In the genomic region with DNA sequence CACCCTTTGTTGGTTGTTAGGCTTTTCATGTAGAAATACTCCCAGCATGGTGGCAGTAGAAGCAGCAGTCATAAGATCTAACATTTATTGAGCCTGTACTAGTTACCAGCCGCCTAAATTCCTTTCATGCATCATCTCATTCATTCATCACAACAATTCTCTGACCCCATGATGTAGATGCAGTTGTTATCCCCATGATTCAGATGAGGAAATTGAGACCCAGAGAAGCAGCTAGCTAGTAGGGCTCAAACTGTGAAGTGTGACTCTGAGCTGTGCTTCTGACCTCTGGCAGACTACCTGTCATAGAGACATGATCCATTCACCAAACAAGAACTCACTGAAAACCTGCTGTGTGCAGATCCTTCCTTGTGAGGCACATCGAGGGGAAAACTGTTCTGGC, we compare ENCODE assay signal across 18 cellular contexts. TPM values are rescaled to one million over a fixed set of nuclear protein-coding genes. Genes with fewer than 3 reads are reported as not detected.
A peak's percentile ranks its signal among the peaks of the same experiment; 100 is the strongest.
DNase-seq lines count a peak whose midpoint lies in the region; ATAC-seq, FAIRE-seq and TF ChIP-seq lines count a peak whose summit lies in the region.
"Had no signal": no experiment of that assay in that cellular context is flagged by ENCODE, and none has a peak within 500 bp of the region (broad histone marks: within the 10 kb centered on the region; RNA-seq: fewer than 3 reads in every experiment).

No MANE protein-coding gene starts in this region.

- peak; percentile 41 for ATAC-seq in stimulated activated naive CD8-positive, alpha-beta T cell treated with anti-CD3 and anti-CD28 coated beads, Interleukin-15, amount 100 ng/mL, for 72 hours
- no peak for ATAC-seq in stimulated activated naive CD8-positive, alpha-beta T cell treated with anti-CD3 and anti-CD28 coated beads, Interleukin-15, Interleukin-2, amounts not matched to agents 100 U/mL and 50 U/mL, for 24 hours
- ATAC-seq in mucosa of descending colon (peak; percentile 11), HG02623 (IDR thresholded peaks at IDR 0.05; ENCODE audit: unreplicated experiment) (no peak), GM18873 (IDR thresholded peaks at IDR 0.05; ENCODE audit: low FRiP score, unreplicated experiment) (no peak), GM21723 (IDR thresholded peaks at IDR 0.05; ENCODE audit: unreplicated experiment) (no peak)

- TF ChIP-seq CTCF in bronchial epithelial cell (IDR thresholded peaks at IDR 0.05; ENCODE audit: insufficient read depth, low read length, severe bottlenecking) = no peak
- TF ChIP-seq CTCF in mucosa of descending colon (IDR thresholded peaks at IDR 0.05) = no peak

- H3K4me3 Mint-ChIP-seq in stimulated activated naive CD8-positive, alpha-beta T cell treated with anti-CD3 and anti-CD28 coated beads, Interleukin-15, amount 100 ng/mL, for 72 hours = no peak overlapping the region

- intact Hi-C loops in mucosa of descending colon (cut with DNase I, micrococcal nuclease) = no loop called here

- H3K27ac Mint-ChIP-seq in stimulated activated naive CD8-positive, alpha-beta T cell treated with anti-CD3 and anti-CD28 coated beads, Interleukin-15, amount 100 ng/mL, for 72 hours = no peak overlapping the region

- DNase-seq in stimulated activated naive CD8-positive, alpha-beta T cell treated with anti-CD3 and anti-CD28 coated beads, Interleukin-15, amount 100 ng/mL, for 72 hours = no peak
- DNase-seq in stimulated activated naive CD8-positive, alpha-beta T cell treated with anti-CD3 and anti-CD28 coated beads, Interleukin-15, Interleukin-2, amounts not matched to agents 100 U/mL and 50 U/mL, for 24 hours = no peak
- peak; percentile 46 for DNase-seq in bronchial epithelial cell (ENCODE audit: low read depth)
- DNase-seq in mucosa of descending colon = no peak
- DNase-seq in iPS-NIHi11 (ENCODE audit: low spot score) = no peak
- DNase-seq: activated CD4-positive, alpha-beta T cell treated with anti-CD3 and anti-CD28 coated beads, Interleukin-2, amount 50 U/mL, for 48 hours; activated effector memory CD4-positive, alpha-beta T cell treated with Interleukin-2 at 50 U/mL for 16 hours; DMS79; NCI-H1417; stimulated activated CD4-positive, alpha-beta T cell treated with anti-CD3 and anti-CD28 coated beads, Interleukin-1b, Interleukin-23, amount 100 ng/mL, for 48 hours; stimulated activated CD8-positive, alpha-beta memory T cell treated with anti-CD3 and anti-CD28 coated beads, Interleukin-4, amount 100 ng/mL, for 48 hours; T-helper 1 cell had no signal

- no peak for FAIRE-seq in bronchial epithelial cell (lab: Jason Lieb, UNC)
- FAIRE-seq: RCC 7860, urothelium cell line had no signal

- H3K9me3 Mint-ChIP-seq in stimulated activated naive CD8-positive, alpha-beta T cell treated with anti-CD3 and anti-CD28 coated beads, Interleukin-15, amount 100 ng/mL, for 72 hours = no peaks in the 10 kb centered on the region
- H3K9me3 Mint-ChIP-seq: IgD-negative memory B cell had no signal

- H3K4me1 ChIP-seq in mucosa of descending colon (ENCODE audit: low read depth) = peaks cover 27% of the 10 kb centered on the region

- no peaks in the 10 kb centered on the region for H3K27me3 Mint-ChIP-seq in stimulated activated naive CD8-positive, alpha-beta T cell treated with anti-CD3 and anti-CD28 coated beads, Interleukin-15, amount 100 ng/mL, for 72 hours
- H3K27me3 Mint-ChIP-seq: IgD-negative memory B cell had no signal

- H3K36me3 ChIP-seq in bronchial epithelial cell (ENCODE audit: control insufficient read depth, insufficient read depth, low read length) (peaks cover 7% of the 10 kb centered on the region), mucosa of descending colon (ENCODE audit: low read depth) (no peaks in the 10 kb centered on the region)

- H3K4me1 Mint-ChIP-seq in stimulated activated naive CD8-positive, alpha-beta T cell treated with anti-CD3 and anti-CD28 coated beads, Interleukin-15, amount 100 ng/mL, for 72 hours = peaks cover 59% of the 10 kb centered on the region

- H3K4me3 ChIP-seq in bronchial epithelial cell (ENCODE audit: low read depth, low read length) (no peak overlapping the region), mucosa of descending colon (no peak overlapping the region)

- H3K9me3 ChIP-seq in mucosa of descending colon = no peaks in the 10 kb centered on the region

- H3K27me3 ChIP-seq in bronchial epithelial cell (ENCODE audit: control insufficient read depth, insufficient read depth, low read length) = no peaks in the 10 kb centered on the region

RNA-seq across cellular contexts. Expression of a gene that starts 16.9 kb away (rescaled TPM):
- 16.6 and 28.0 TPM in 2 replicates for total RNA-seq in bronchial epithelial cell
- 10 to 100 TPM; 64.9 to 85.9 (median 74.7) TPM for total RNA-seq in mucosa of descending colon

Comparison
In these comparisons a context has a peak if more than half of its experiments do, and no peak if none do; other contexts are left out.
1. ATAC-seq: peak in stimulated activated naive CD8-positive, alpha-beta T cell treated with anti-CD3 and anti-CD28 coated beads, Interleukin-15, amount 100 ng/mL, for 72 hours (single experiment) and mucosa of descending colon (single experiment); none in stimulated activated naive CD8-positive, alpha-beta T cell treated with anti-CD3 and anti-CD28 coated beads, Interleukin-15, Interleukin-2, amounts not matched to agents 100 U/mL and 50 U/mL, for 24 hours (single experiment), HG02623 (single experiment), GM18873 (single experiment) and GM21723 (single experiment).